In genomic region chr5:79640571-79641055, GRCh38 we compare ENCODE assay signal across 1 cellular context.
TF ChIP-seq lines count a peak whose summit lies in the region.

No MANE protein-coding gene starts in this region.

TF ChIP-seq in WTC11, 78 proteins besides CTCF, POLR2A, EP300 and RAD21 (continued from another document):
- TF ChIP-seq FOXP4 (CRISPR knock-in tag; IDR thresholded peaks at IDR 0.05) = no peak
- no peak for TF ChIP-seq USF2 (CRISPR knock-in tag; IDR thresholded peaks at IDR 0.05)
- no peak for TF ChIP-seq GTF2I (CRISPR knock-in tag; conservative IDR thresholded peaks at IDR 0.05)
- no peak for TF ChIP-seq ZNF671 (CRISPR knock-in tag; IDR thresholded peaks at IDR 0.05)
- TF ChIP-seq HMGA2 (CRISPR knock-in tag; IDR thresholded peaks at IDR 0.05) = no peak
- no peak for TF ChIP-seq JAZF1 (CRISPR knock-in tag; IDR thresholded peaks at IDR 0.05)
- TF ChIP-seq PREB (CRISPR knock-in tag; IDR thresholded peaks at IDR 0.05; ENCODE audit: borderline replicate concordance) = no peak
- TF ChIP-seq TEAD1 (CRISPR knock-in tag; IDR thresholded peaks at IDR 0.05) = no peak
- no peak for TF ChIP-seq FOXJ3 (CRISPR knock-in tag; IDR thresholded peaks at IDR 0.05; ENCODE audit: borderline replicate concordance)
- no peak for TF ChIP-seq MLX (CRISPR knock-in tag; IDR thresholded peaks at IDR 0.05)
- no peak for TF ChIP-seq ARID4B (CRISPR knock-in tag; IDR thresholded peaks at IDR 0.05; ENCODE audit: borderline replicate concordance)
- no peak for TF ChIP-seq ZNF121 (CRISPR knock-in tag; IDR thresholded peaks at IDR 0.05)
